18 cellular contexts compared by ENCODE assay signal in genomic region chr5:58666141-58666540, GRCh38.
A peak's percentile ranks its signal among the peaks of the same experiment; 100 is the strongest.
DNase-seq lines count a peak whose midpoint lies in the region; ATAC-seq and TF ChIP-seq lines count a peak whose summit lies in the region.
"Had no signal": no experiment of that assay in that cellular context is flagged by ENCODE, and none has a peak within 500 bp of the region (broad histone marks: within the 10 kb centered on the region; RNA-seq: fewer than 3 reads in every experiment).

No MANE protein-coding gene starts in this region.

- H3K27me3 ChIP-seq in A673 (replicated peaks; ENCODE audit: insufficient read depth, low read depth, low read length, poor library complexity) = no peaks in the 10 kb centered on the region
- no peaks in the 10 kb centered on the region for H3K27me3 ChIP-seq in endodermal cell (ENCODE audit: control insufficient read depth, insufficient read depth, low read length, poor library complexity, severe bottlenecking)
- H3K27me3 ChIP-seq in neuronal stem cell (ENCODE audit: control insufficient read depth in 3 of 3, insufficient read depth in 3 of 3, low read depth in 1 of 3, low read length in 3 of 3) = no peaks in the 10 kb centered on the region

- ATAC-seq in esophagus mucosa (no peak), HG02973 (IDR thresholded peaks at IDR 0.05; ENCODE audit: unreplicated experiment) (no peak)

- H3K4me3 ChIP-seq in A673 (ENCODE audit: low read depth, low read length, poor library complexity, severe bottlenecking) (no peak overlapping the region), endodermal cell (ENCODE audit: low read length) (peak overlapping the region; percentile 5), neuronal stem cell (ENCODE audit: low read length in 2 of 2) (no peak overlapping the region)

- H3K18ac ChIP-seq in neuronal stem cell (ENCODE audit: low read length) = no peak overlapping the region

- CTCF ChIA-PET in A673 (lab: Charles Lee) = no interaction called here

- H4K91ac ChIP-seq in neuronal stem cell (ENCODE audit: low read depth, low read length, poor library complexity) = no peak overlapping the region

- H3K9me3 Mint-ChIP-seq in endodermal cell = no peaks in the 10 kb centered on the region
- peaks cover 4% of the 10 kb centered on the region for H3K9me3 Mint-ChIP-seq in type B pancreatic cell

- H3K79me1 ChIP-seq in neuronal stem cell (ENCODE audit: low read depth, low read length) = no peaks in the 10 kb centered on the region

- no peaks in the 10 kb centered on the region for H3K9me3 ChIP-seq in A673 (ENCODE audit: low read depth, low read length, poor library complexity, severe bottlenecking)
- H3K9me3 ChIP-seq in endodermal cell (ENCODE audit: control insufficient read depth, low read length) = no peaks in the 10 kb centered on the region
- H3K9me3 ChIP-seq in neuronal stem cell (replicated peaks in 1 of 2; ENCODE audit: control insufficient read depth in 2 of 2, insufficient read depth in 1 of 2, low read depth in 1 of 2, low read length in 2 of 2) = peaks cover 0 to 4% of the 10 kb centered on the region in 2 donors

- no peak for TF ChIP-seq CTCF in A673 (conservative IDR thresholded peaks at IDR 0.05; ENCODE audit: low read depth, low read length)
- no peak for TF ChIP-seq CTCF in endodermal cell (conservative IDR thresholded peaks at IDR 0.05)
- TF ChIP-seq CTCF in type B pancreatic cell (conservative IDR thresholded peaks at IDR 0.05) = no peak

- H3K4me2 ChIP-seq in neuronal stem cell (ENCODE audit: insufficient read depth, low read length, poor library complexity, severe bottlenecking) = no peak overlapping the region
- H3K4me2 ChIP-seq: KMS-11 had no signal

- H3K9ac ChIP-seq in endodermal cell (ENCODE audit: extremely low read depth, low read length, poor library complexity, severe bottlenecking) (no peak overlapping the region), neuronal stem cell (ENCODE audit: low read depth, low read length, poor library complexity) (no peak overlapping the region)
- H3K9ac ChIP-seq: KMS-11 had no signal

- H2BK12ac ChIP-seq in neuronal stem cell (ENCODE audit: low read length) = no peak overlapping the region

- H4K8ac ChIP-seq in neuronal stem cell (ENCODE audit: low read depth, low read length) = no peak overlapping the region

- peak overlapping the region; percentile 85 for H2AFZ ChIP-seq in neuronal stem cell (ENCODE audit: low read length)

- H2BK5ac ChIP-seq in neuronal stem cell (ENCODE audit: low read length) = no peak overlapping the region

- no peak overlapping the region for H3K14ac ChIP-seq in neuronal stem cell (ENCODE audit: low read length)

- H2AK5ac ChIP-seq in neuronal stem cell (ENCODE audit: low read depth, low read length) = no peak overlapping the region

- no peak overlapping the region for H3K27ac Mint-ChIP-seq in endodermal cell
- no peak overlapping the region for H3K27ac Mint-ChIP-seq in type B pancreatic cell
- H3K27ac Mint-ChIP-seq: B cell had no signal

- POLR2A ChIA-PET in A673 (lab: Charles Lee; ENCODE audit: low non-redundant PET) = no interaction called here

- WGBS in endodermal cell (ENCODE audit: insufficient coverage in 1 of 2, insufficient read length in 1 of 2), 2 experiments = 0% methylated on average over 1 of the region's 1 CpG; no CpG with 5 or more reads in 1 of the 2 experiments
- WGBS in neuronal stem cell (ENCODE audit: extremely low coverage in 2 of 2, insufficient read length in 2 of 2, insufficient replicate concordance in 1 of 2), 2 donors = no CpG with 5 or more reads among the region's 1 CpG

- H3K27me3 Mint-ChIP-seq in endodermal cell (ENCODE audit: insufficient read depth) (no peaks in the 10 kb centered on the region), type B pancreatic cell (no peaks in the 10 kb centered on the region)
- H3K27me3 Mint-ChIP-seq: B cell had no signal

- no peak overlapping the region for H3K27ac ChIP-seq in A673 (ENCODE audit: low read depth, low read length, poor library complexity, severe bottlenecking)
- H3K27ac ChIP-seq in endodermal cell (ENCODE audit: low read depth, low read length) = no peak overlapping the region
- no peak overlapping the region for H3K27ac ChIP-seq in neuronal stem cell (replicated peaks; ENCODE audit: low read length)
- H3K27ac ChIP-seq: KMS-11 had no signal

- H3K36me3 ChIP-seq in A673 (ENCODE audit: insufficient read depth, low read length, poor library complexity, severe bottlenecking) = no peaks in the 10 kb centered on the region
- no peaks in the 10 kb centered on the region for H3K36me3 ChIP-seq in endodermal cell (ENCODE audit: control insufficient read depth, insufficient read depth, low read length)
- H3K36me3 ChIP-seq in neuronal stem cell (replicated peaks in 1 of 2; ENCODE audit: control insufficient read depth in 2 of 2, insufficient read depth in 2 of 2, low read length in 2 of 2) = no peaks in the 10 kb centered on the region

- DNase-seq in A673 (ENCODE audit: low spot score) = peak; percentile 2
- peak; percentile 23 for DNase-seq in NCI-H1105 (lab: John Stamatoyannopoulos, UW)
- DNase-seq in endodermal cell = no peak
- DNase-seq in neuronal stem cell (ENCODE audit: low spot score) = no peak
- no peak for DNase-seq in type B pancreatic cell (ENCODE audit: extremely low spot score, unreplicated experiment)
- DNase-seq: EL, IMR-90, NCI-H1694 treated with DMSO at 0.1 percent for 48 hours, NCI-H2081 treated with DMSO at 0.1 percent for 48 hours, NCI-H524, NCI-H82, Right ventricle myocardium superior, SW 1271 had no signal

- no TSS peak for BruUV-seq in A673 (replicated peaks; lab: Mats Ljungman, UMichigan)

- no peak overlapping the region for H3K4me3 Mint-ChIP-seq in endodermal cell
- no peak overlapping the region for H3K4me3 Mint-ChIP-seq in type B pancreatic cell
- H3K4me3 Mint-ChIP-seq: B cell, CD14-positive monocyte had no signal

- H3K4me1 ChIP-seq in A673 (ENCODE audit: insufficient read depth, low read length, poor library complexity, severe bottlenecking) (peaks cover 15% of the 10 kb centered on the region), endodermal cell (ENCODE audit: control insufficient read depth, insufficient read depth, low read length) (peaks cover 5% of the 10 kb centered on the region), neuronal stem cell (ENCODE audit: control insufficient read depth in 2 of 2, insufficient read depth in 1 of 2, low read depth in 1 of 2, low read length in 2 of 2) (peaks cover 2 to 10% of the 10 kb centered on the region in 2 donors)

- no peak overlapping the region for H2BK15ac ChIP-seq in neuronal stem cell (ENCODE audit: low read length)

- no peak overlapping the region for H3K23ac ChIP-seq in neuronal stem cell (ENCODE audit: low read depth, low read length, poor library complexity)

- H3K36me3 Mint-ChIP-seq in endodermal cell (ENCODE audit: low read depth) = no peaks in the 10 kb centered on the region
- H3K36me3 Mint-ChIP-seq in type B pancreatic cell = no peaks in the 10 kb centered on the region
- H3K36me3 Mint-ChIP-seq: CD14-positive monocyte had no signal

- H3K4me1 Mint-ChIP-seq in endodermal cell = peaks cover 11% of the 10 kb centered on the region
- H3K4me1 Mint-ChIP-seq in type B pancreatic cell (ENCODE audit: unreplicated experiment) = peaks cover 21% of the 10 kb centered on the region
- H3K4me1 Mint-ChIP-seq: B cell, CD14-positive monocyte had no signal

- intact Hi-C loops in A673 (cut with micrococcal nuclease; ENCODE audit: unreplicated experiment) = no loop called here

- no peak overlapping the region for H2BK120ac ChIP-seq in neuronal stem cell (ENCODE audit: low read depth, low read length)

- H3K4ac ChIP-seq in neuronal stem cell (ENCODE audit: low read length) = no peak overlapping the region

Comparison
In these comparisons a context has a peak if more than half of its experiments do, and no peak if none do; other contexts are left out.
1. DNase-seq: peak in A673 (single experiment) and NCI-H1105 (single experiment); none in endodermal cell (single experiment), neuronal stem cell (single experiment) and type B pancreatic cell (single experiment).